Comparison of ENCODE assay signal across 15 cellular contexts in the genomic region with DNA sequence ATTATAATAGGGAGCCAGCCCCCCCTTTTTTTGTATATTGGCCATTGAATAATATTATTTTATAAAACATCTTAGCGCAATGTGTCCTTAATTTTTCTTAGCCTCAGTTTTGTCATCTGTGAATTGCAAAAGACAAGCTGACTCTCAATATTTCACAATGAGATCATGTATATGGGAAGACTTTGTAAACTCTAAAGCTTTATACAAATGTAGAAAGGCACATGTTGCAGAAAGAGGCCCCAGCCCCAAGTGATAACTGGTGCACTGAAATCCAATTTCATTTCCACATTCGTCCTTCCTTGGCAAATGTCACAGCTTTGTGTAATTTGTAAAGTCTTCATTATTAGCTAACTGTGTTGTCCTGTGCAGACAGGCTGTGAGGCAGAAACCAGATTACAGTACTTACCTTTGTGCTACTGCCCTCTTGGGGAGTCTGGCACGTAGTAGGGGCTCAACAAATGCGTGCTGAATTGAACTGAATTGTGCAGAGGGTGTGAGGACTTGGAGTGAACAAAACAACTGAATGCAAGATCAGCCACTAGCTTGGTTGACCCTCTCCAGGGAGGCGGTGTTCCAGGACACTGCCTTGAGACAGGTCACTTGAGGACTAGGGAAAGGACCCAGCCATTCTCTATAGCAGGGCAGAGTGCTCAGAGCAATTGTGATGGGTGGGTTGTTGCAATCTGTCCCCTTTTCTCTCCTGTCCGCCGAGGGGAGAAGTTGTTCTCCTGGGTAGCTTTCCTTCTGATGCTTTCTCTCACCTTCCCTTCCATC.
DNase-seq lines count a peak whose midpoint lies in the region; ATAC-seq and TF ChIP-seq lines count a peak whose summit lies in the region.
"Had no signal": no experiment of that assay in that cellular context is flagged by ENCODE, and none has a peak within 500 bp of the region (broad histone marks: within the 10 kb centered on the region; RNA-seq: fewer than 3 reads in every experiment).

No MANE protein-coding gene starts in this region.

- H3K27me3 ChIP-seq in DOHH2 (ENCODE audit: control insufficient read depth, low read length) (no peaks in the 10 kb centered on the region), osteoblast (ENCODE audit: insufficient read depth, low read length) (no peaks in the 10 kb centered on the region)
- H3K27me3 ChIP-seq: SJCRH30 had no signal

- H3K4me2 ChIP-seq in DOHH2 (ENCODE audit: low read length) (peak overlapping the region; percentile 49; the same call in 1 of the 2 replicates), osteoblast (ENCODE audit: insufficient read depth, low read length) (no peak overlapping the region)

- H2AFZ ChIP-seq in osteoblast (ENCODE audit: low read length): no peak overlapping the region

- DNase-seq in MV-4-11 (lab: John Stamatoyannopoulos, UW) (peak; percentile 62), fibroblast of gingiva (ENCODE audit: low read depth) (peak; percentile 44), osteoblast (ENCODE audit: insufficient read length, low spot score, missing footprints) (peak; percentile 62), OCI-M2 (lab: John Stamatoyannopoulos, UW; ENCODE audit: unreplicated experiment) (no peak), COR-L47 (lab: John Stamatoyannopoulos, UW) (no peak), omental fat pad (ENCODE audit: low spot score) (no peak)
- DNase-seq: CD4-positive, alpha-beta memory T cell; KG1; NCI-H1092; NCI-H146; NCI-H2081; NCI-H510A; NCI-H82; SJCRH30 had no signal

- H3K79me2 ChIP-seq in DOHH2 (ENCODE audit: control insufficient read depth, low read length): no peaks in the 10 kb centered on the region
- no peaks in the 10 kb centered on the region for H3K79me2 ChIP-seq in osteoblast (ENCODE audit: insufficient read depth, low read length)

- H4K20me1 ChIP-seq in DOHH2 (ENCODE audit: control insufficient read depth, insufficient read depth, low read depth, low read length) (no peaks in the 10 kb centered on the region), osteoblast (ENCODE audit: insufficient read depth, low read length) (no peaks in the 10 kb centered on the region)

- TF ChIP-seq CTCF in DOHH2 (IDR thresholded peaks at IDR 0.05; ENCODE audit: low read depth, low read length, poor library complexity, severe bottlenecking) (no peak), osteoblast (IDR thresholded peaks at IDR 0.05; ENCODE audit: extremely low read depth, low read depth, low read length) (no peak), omental fat pad (IDR thresholded peaks at IDR 0.05) (no peak)

- no peak overlapping the region for H3K27ac ChIP-seq in DOHH2 (ENCODE audit: low read depth, low read length)
- H3K27ac ChIP-seq in osteoblast (ENCODE audit: low read depth, low read length): no peak overlapping the region
- H3K27ac ChIP-seq: SJCRH30 had no signal

- no peaks in the 10 kb centered on the region for H3K9me3 ChIP-seq in DOHH2 (ENCODE audit: control insufficient read depth, insufficient read depth, low read length)
- H3K9me3 ChIP-seq in osteoblast (ENCODE audit: low read depth, low read length): no peaks in the 10 kb centered on the region
- H3K9me3 ChIP-seq: SJCRH30 had no signal

- H3K4me3 ChIP-seq in DOHH2 (ENCODE audit: low read length) (no peak overlapping the region), osteoblast (ENCODE audit: insufficient read depth, low read length) (no peak overlapping the region)
- H3K4me3 ChIP-seq: SJCRH30 had no signal

- no peaks in the 10 kb centered on the region for H3K9me2 ChIP-seq in DOHH2 (replicated peaks; ENCODE audit: control insufficient read depth, low read length)

- H3F3A ChIP-seq in DOHH2 (ENCODE audit: control insufficient read depth, insufficient read depth): peaks cover 7% of the 10 kb centered on the region; the same call in 1 of the 2 replicates

- H3K4me1 ChIP-seq in DOHH2 (ENCODE audit: control insufficient read depth, low read length) (peaks cover 58% of the 10 kb centered on the region), osteoblast (ENCODE audit: insufficient read depth, low read length) (peaks cover 19% of the 10 kb centered on the region)
- H3K4me1 ChIP-seq: SJCRH30 had no signal

- ATAC-seq in omental fat pad (ENCODE audit: low FRiP score): no peak

- no peaks in the 10 kb centered on the region for H3K36me3 ChIP-seq in DOHH2 (ENCODE audit: control insufficient read depth, low read length)
- H3K36me3 ChIP-seq in osteoblast (ENCODE audit: insufficient read depth, low read length): no peaks in the 10 kb centered on the region
- H3K36me3 ChIP-seq: SJCRH30 had no signal

Comparison
In these comparisons a context has a peak if more than half of its experiments do, and no peak if none do; other contexts are left out.
1. DNase-seq: peak in MV-4-11 (single experiment), fibroblast of gingiva (single experiment) and osteoblast (single experiment); none in OCI-M2 (single experiment), COR-L47 (single experiment) and omental fat pad (single experiment).